Comparison of ENCODE assay signal across 1 cellular context in the genomic region with DNA sequence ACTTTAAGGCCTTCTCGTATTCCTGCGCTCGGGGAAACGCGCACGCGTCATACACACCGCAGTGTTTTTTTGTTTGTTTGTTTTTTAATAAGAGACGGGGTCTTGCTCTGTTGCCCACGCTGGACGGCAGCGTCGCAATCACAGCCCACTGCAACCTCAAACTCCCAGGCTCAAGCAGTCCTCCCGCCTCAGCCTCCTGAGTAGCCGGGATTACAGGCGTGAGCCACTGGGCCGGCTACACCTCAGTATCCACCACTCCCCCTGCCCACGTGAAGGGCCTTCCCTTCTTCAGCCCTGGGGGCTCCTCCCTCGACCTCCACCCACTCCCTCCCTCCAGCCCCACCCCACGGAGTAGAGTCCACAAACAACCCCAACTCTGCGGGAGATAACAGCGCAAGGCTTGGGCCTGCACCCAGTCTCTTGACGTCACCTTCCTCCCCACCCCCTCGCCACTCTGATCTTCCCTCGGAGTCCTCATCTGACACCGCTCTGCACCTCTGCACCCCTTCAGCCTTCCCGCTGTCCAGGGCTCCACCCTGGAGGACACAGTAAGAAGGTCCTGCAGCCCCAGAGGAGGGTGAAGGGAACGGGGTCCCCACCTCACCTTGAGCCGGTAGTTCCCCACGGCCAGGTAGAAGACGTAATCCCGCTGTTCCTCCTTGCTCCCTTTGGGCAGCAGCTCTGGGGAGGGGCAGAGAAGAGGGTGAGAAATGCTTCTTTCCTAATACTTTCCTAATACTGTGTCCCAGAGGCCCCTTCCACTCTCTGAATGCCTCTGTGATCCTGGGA.
TF ChIP-seq lines count a peak whose summit lies in the region.

No MANE protein-coding gene starts in this region.

TF ChIP-seq in K562, 482 proteins besides CTCF, POLR2A, EP300 and RAD21 (continued from another document and continues in another):
- TF ChIP-seq, protein P1, sequence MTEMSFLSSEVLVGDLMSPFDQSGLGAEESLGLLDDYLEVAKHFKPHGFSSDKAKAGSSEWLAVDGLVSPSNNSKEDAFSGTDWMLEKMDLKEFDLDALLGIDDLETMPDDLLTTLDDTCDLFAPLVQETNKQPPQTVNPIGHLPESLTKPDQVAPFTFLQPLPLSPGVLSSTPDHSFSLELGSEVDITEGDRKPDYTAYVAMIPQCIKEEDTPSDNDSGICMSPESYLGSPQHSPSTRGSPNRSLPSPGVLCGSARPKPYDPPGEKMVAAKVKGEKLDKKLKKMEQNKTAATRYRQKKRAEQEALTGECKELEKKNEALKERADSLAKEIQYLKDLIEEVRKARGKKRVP (CRISPR knock-in tag; IDR thresholded peaks at IDR 0.05): no peak
- TF ChIP-seq PTBP1 (IDR thresholded peaks at IDR 0.05; ENCODE audit: low read depth, low read length): no peak
- TF ChIP-seq, protein P2, sequence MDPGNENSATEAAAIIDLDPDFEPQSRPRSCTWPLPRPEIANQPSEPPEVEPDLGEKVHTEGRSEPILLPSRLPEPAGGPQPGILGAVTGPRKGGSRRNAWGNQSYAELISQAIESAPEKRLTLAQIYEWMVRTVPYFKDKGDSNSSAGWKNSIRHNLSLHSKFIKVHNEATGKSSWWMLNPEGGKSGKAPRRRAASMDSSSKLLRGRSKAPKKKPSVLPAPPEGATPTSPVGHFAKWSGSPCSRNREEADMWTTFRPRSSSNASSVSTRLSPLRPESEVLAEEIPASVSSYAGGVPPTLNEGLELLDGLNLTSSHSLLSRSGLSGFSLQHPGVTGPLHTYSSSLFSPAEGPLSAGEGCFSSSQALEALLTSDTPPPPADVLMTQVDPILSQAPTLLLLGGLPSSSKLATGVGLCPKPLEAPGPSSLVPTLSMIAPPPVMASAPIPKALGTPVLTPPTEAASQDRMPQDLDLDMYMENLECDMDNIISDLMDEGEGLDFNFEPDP (CRISPR knock-in tag; IDR thresholded peaks at IDR 0.05): no peak
- 0 out of 2 replicates have a peak, but pooled peaks have one; percentile 29 for TF ChIP-seq SUPT5H (IDR thresholded peaks at IDR 0.05)
- TF ChIP-seq TAF1 (IDR thresholded peaks at IDR 0.05; ENCODE audit: control insufficient read depth, extremely low read depth, insufficient read depth, low read length, severe bottlenecking): no peak
- TF ChIP-seq NR2F6 (CRISPR knock-in tag; IDR thresholded peaks at IDR 0.05): no peak
- TF ChIP-seq, protein P3, sequence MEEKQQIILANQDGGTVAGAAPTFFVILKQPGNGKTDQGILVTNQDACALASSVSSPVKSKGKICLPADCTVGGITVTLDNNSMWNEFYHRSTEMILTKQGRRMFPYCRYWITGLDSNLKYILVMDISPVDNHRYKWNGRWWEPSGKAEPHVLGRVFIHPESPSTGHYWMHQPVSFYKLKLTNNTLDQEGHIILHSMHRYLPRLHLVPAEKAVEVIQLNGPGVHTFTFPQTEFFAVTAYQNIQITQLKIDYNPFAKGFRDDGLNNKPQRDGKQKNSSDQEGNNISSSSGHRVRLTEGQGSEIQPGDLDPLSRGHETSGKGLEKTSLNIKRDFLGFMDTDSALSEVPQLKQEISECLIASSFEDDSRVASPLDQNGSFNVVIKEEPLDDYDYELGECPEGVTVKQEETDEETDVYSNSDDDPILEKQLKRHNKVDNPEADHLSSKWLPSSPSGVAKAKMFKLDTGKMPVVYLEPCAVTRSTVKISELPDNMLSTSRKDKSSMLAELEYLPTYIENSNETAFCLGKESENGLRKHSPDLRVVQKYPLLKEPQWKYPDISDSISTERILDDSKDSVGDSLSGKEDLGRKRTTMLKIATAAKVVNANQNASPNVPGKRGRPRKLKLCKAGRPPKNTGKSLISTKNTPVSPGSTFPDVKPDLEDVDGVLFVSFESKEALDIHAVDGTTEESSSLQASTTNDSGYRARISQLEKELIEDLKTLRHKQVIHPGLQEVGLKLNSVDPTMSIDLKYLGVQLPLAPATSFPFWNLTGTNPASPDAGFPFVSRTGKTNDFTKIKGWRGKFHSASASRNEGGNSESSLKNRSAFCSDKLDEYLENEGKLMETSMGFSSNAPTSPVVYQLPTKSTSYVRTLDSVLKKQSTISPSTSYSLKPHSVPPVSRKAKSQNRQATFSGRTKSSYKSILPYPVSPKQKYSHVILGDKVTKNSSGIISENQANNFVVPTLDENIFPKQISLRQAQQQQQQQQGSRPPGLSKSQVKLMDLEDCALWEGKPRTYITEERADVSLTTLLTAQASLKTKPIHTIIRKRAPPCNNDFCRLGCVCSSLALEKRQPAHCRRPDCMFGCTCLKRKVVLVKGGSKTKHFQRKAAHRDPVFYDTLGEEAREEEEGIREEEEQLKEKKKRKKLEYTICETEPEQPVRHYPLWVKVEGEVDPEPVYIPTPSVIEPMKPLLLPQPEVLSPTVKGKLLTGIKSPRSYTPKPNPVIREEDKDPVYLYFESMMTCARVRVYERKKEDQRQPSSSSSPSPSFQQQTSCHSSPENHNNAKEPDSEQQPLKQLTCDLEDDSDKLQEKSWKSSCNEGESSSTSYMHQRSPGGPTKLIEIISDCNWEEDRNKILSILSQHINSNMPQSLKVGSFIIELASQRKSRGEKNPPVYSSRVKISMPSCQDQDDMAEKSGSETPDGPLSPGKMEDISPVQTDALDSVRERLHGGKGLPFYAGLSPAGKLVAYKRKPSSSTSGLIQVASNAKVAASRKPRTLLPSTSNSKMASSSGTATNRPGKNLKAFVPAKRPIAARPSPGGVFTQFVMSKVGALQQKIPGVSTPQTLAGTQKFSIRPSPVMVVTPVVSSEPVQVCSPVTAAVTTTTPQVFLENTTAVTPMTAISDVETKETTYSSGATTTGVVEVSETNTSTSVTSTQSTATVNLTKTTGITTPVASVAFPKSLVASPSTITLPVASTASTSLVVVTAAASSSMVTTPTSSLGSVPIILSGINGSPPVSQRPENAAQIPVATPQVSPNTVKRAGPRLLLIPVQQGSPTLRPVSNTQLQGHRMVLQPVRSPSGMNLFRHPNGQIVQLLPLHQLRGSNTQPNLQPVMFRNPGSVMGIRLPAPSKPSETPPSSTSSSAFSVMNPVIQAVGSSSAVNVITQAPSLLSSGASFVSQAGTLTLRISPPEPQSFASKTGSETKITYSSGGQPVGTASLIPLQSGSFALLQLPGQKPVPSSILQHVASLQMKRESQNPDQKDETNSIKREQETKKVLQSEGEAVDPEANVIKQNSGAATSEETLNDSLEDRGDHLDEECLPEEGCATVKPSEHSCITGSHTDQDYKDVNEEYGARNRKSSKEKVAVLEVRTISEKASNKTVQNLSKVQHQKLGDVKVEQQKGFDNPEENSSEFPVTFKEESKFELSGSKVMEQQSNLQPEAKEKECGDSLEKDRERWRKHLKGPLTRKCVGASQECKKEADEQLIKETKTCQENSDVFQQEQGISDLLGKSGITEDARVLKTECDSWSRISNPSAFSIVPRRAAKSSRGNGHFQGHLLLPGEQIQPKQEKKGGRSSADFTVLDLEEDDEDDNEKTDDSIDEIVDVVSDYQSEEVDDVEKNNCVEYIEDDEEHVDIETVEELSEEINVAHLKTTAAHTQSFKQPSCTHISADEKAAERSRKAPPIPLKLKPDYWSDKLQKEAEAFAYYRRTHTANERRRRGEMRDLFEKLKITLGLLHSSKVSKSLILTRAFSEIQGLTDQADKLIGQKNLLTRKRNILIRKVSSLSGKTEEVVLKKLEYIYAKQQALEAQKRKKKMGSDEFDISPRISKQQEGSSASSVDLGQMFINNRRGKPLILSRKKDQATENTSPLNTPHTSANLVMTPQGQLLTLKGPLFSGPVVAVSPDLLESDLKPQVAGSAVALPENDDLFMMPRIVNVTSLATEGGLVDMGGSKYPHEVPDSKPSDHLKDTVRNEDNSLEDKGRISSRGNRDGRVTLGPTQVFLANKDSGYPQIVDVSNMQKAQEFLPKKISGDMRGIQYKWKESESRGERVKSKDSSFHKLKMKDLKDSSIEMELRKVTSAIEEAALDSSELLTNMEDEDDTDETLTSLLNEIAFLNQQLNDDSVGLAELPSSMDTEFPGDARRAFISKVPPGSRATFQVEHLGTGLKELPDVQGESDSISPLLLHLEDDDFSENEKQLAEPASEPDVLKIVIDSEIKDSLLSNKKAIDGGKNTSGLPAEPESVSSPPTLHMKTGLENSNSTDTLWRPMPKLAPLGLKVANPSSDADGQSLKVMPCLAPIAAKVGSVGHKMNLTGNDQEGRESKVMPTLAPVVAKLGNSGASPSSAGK (IDR thresholded peaks at IDR 0.05): no peak
- TF ChIP-seq U2AF1 (optimal IDR thresholded peaks at IDR 0.05; ENCODE audit: low read depth, low read length): no peak
- no peak for TF ChIP-seq POLR3A (IDR thresholded peaks at IDR 0.05; ENCODE audit: borderline replicate concordance, extremely low read depth, insufficient read depth, insufficient read length)
- TF ChIP-seq, protein P4, sequence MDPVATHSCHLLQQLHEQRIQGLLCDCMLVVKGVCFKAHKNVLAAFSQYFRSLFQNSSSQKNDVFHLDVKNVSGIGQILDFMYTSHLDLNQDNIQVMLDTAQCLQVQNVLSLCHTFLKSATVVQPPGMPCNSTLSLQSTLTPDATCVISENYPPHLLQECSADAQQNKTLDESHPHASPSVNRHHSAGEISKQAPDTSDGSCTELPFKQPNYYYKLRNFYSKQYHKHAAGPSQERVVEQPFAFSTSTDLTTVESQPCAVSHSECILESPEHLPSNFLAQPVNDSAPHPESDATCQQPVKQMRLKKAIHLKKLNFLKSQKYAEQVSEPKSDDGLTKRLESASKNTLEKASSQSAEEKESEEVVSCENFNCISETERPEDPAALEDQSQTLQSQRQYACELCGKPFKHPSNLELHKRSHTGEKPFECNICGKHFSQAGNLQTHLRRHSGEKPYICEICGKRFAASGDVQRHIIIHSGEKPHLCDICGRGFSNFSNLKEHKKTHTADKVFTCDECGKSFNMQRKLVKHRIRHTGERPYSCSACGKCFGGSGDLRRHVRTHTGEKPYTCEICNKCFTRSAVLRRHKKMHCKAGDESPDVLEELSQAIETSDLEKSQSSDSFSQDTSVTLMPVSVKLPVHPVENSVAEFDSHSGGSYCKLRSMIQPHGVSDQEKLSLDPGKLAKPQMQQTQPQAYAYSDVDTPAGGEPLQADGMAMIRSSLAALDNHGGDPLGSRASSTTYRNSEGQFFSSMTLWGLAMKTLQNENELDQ (CRISPR knock-in tag; IDR thresholded peaks at IDR 0.05; ENCODE audit: borderline replicate concordance): no peak
- TF ChIP-seq NRF1 (conservative IDR thresholded peaks at IDR 0.05 in 1 of 2, IDR thresholded peaks at IDR 0.05 in 1 of 2): peak; percentile 22 to 38; a peak in 2 of 4 replicates
- no peak for TF ChIP-seq RBFOX2 (IDR thresholded peaks at IDR 0.05; ENCODE audit: low read depth, low read length)
- TF ChIP-seq, protein P5, sequence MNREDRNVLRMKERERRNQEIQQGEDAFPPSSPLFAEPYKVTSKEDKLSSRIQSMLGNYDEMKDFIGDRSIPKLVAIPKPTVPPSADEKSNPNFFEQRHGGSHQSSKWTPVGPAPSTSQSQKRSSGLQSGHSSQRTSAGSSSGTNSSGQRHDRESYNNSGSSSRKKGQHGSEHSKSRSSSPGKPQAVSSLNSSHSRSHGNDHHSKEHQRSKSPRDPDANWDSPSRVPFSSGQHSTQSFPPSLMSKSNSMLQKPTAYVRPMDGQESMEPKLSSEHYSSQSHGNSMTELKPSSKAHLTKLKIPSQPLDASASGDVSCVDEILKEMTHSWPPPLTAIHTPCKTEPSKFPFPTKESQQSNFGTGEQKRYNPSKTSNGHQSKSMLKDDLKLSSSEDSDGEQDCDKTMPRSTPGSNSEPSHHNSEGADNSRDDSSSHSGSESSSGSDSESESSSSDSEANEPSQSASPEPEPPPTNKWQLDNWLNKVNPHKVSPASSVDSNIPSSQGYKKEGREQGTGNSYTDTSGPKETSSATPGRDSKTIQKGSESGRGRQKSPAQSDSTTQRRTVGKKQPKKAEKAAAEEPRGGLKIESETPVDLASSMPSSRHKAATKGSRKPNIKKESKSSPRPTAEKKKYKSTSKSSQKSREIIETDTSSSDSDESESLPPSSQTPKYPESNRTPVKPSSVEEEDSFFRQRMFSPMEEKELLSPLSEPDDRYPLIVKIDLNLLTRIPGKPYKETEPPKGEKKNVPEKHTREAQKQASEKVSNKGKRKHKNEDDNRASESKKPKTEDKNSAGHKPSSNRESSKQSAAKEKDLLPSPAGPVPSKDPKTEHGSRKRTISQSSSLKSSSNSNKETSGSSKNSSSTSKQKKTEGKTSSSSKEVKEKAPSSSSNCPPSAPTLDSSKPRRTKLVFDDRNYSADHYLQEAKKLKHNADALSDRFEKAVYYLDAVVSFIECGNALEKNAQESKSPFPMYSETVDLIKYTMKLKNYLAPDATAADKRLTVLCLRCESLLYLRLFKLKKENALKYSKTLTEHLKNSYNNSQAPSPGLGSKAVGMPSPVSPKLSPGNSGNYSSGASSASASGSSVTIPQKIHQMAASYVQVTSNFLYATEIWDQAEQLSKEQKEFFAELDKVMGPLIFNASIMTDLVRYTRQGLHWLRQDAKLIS (CRISPR knock-in tag; IDR thresholded peaks at IDR 0.05): no peak
- TF ChIP-seq ELF1 (tag; IDR thresholded peaks at IDR 0.05): no peak
- no peak for TF ChIP-seq ZNF143 (CRISPR knock-in tag; IDR thresholded peaks at IDR 0.05)
- TF ChIP-seq RCOR1 (IDR thresholded peaks at IDR 0.05; ENCODE audit: borderline replicate concordance in 1 of 2, low read depth in 2 of 2, low read length in 2 of 2): peak in 1 of 2 experiments; percentile 11; a peak in 1 of 4 replicates
- TF ChIP-seq, protein P6, sequence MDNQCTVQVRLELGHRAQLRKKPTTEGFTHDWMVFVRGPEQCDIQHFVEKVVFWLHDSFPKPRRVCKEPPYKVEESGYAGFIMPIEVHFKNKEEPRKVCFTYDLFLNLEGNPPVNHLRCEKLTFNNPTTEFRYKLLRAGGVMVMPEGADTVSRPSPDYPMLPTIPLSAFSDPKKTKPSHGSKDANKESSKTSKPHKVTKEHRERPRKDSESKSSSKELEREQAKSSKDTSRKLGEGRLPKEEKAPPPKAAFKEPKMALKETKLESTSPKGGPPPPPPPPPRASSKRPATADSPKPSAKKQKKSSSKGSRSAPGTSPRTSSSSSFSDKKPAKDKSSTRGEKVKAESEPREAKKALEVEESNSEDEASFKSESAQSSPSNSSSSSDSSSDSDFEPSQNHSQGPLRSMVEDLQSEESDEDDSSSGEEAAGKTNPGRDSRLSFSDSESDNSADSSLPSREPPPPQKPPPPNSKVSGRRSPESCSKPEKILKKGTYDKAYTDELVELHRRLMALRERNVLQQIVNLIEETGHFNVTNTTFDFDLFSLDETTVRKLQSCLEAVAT (IDR thresholded peaks at IDR 0.05): no peak
- TF ChIP-seq RBM34 (IDR thresholded peaks at IDR 0.05; ENCODE audit: borderline replicate concordance, insufficient read depth, low read length): no peak
- no peak for TF ChIP-seq PTRF (tag; IDR thresholded peaks at IDR 0.05)
- TF ChIP-seq ZNF699 (CRISPR knock-in tag; IDR thresholded peaks at IDR 0.05; ENCODE audit: insufficient replicate concordance): no peak
- no peak for TF ChIP-seq CBFB (CRISPR knock-in tag; IDR thresholded peaks at IDR 0.05)
- no peak for TF ChIP-seq BHLHE40 (IDR thresholded peaks at IDR 0.05; ENCODE audit: low read length)
- no peak for TF ChIP-seq NFXL1 (CRISPR knock-in tag; IDR thresholded peaks at IDR 0.05)
- no peak for TF ChIP-seq ZNF551 (CRISPR knock-in tag; IDR thresholded peaks at IDR 0.05)
- TF ChIP-seq, protein P7, sequence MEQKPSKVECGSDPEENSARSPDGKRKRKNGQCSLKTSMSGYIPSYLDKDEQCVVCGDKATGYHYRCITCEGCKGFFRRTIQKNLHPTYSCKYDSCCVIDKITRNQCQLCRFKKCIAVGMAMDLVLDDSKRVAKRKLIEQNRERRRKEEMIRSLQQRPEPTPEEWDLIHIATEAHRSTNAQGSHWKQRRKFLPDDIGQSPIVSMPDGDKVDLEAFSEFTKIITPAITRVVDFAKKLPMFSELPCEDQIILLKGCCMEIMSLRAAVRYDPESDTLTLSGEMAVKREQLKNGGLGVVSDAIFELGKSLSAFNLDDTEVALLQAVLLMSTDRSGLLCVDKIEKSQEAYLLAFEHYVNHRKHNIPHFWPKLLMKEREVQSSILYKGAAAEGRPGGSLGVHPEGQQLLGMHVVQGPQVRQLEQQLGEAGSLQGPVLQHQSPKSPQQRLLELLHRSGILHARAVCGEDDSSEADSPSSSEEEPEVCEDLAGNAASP (IDR thresholded peaks at IDR 0.05): no peak; the same call in 1 of the 2 replicates
- no peak for TF ChIP-seq XRCC4 (IDR thresholded peaks at IDR 0.05; ENCODE audit: extremely low read depth, insufficient read depth, insufficient read length)
- no peak for TF ChIP-seq SIX5 (IDR thresholded peaks at IDR 0.05; ENCODE audit: borderline replicate concordance in 1 of 2, insufficient read depth in 1 of 2, low read depth in 1 of 2, low read length in 2 of 2)
- TF ChIP-seq NR2C1 (IDR thresholded peaks at IDR 0.05): no peak
- no peak for TF ChIP-seq NR2C1 (tag; IDR thresholded peaks at IDR 0.05)
